In genomic region chr3:5563537-5564277, GRCh38 we compare ENCODE assay signal across 24 cellular contexts.
"Had no signal": no experiment of that assay in that cellular context is flagged by ENCODE, and none has a peak within 500 bp of the region (broad histone marks: within the 10 kb centered on the region; RNA-seq: fewer than 3 reads in every experiment).

No MANE protein-coding gene starts in this region.

- H3K4me2 ChIP-seq: smooth muscle cell had no signal

- H3K4me1 ChIP-seq: esophagus squamous epithelium, gastrocnemius medialis, sigmoid colon, upper lobe of left lung had no signal

- H3K27me3 ChIP-seq: esophagus squamous epithelium, gastrocnemius medialis, sigmoid colon, testis, upper lobe of left lung had no signal

- FAIRE-seq: astrocyte, colon had no signal

- ATAC-seq: activated CD8-positive, alpha-beta T cell treated with anti-CD3 and anti-CD28 coated beads, Interleukin-2, amount 10 ng/mL, durations not matched to agents 7 days and 5 days; gastrocnemius medialis; left ventricle myocardium superior; natural killer cell; stimulated activated memory B cell treated with anti-CD40 and anti-IgM and Interleukin-4, amounts not matched to agents 10 μg/mL and 1 μg/mL and 100 μg/mL, for 72 hours had no signal

- DNase-seq: activated CD4-positive, alpha-beta T cell treated with anti-CD3 and anti-CD28 coated beads, Interleukin-2, amount 10 ng/mL, durations not matched to agents 24 days and 14 days; activated CD4-positive, CD25-positive, alpha-beta regulatory T cell; activated CD8-positive, alpha-beta T cell treated with anti-CD3 and anti-CD28 coated beads, Interleukin-2, amount 10 ng/mL, durations not matched to agents 7 days and 5 days; activated naive CD4-positive, alpha-beta T cell; activated naive CD8-positive, alpha-beta T cell treated with anti-CD3 and anti-CD28 coated beads for 36 hours; activated T-cell treated with anti-CD3 and anti-CD28 coated beads, Interleukin-2, amount 50 U/mL, for 1 hour; effector memory CD4-positive, alpha-beta T cell; esophagus squamous epithelium; gastrocnemius medialis; hippocampal formation; left ventricle myocardium superior; mammary epithelial cell; midbrain; natural killer cell; retina; sigmoid colon; stimulated activated CD4-positive, alpha-beta T cell treated with anti-CD3 and anti-CD28 coated beads, Interleukin-15, amount 100 ng/mL, for 24 hours; T1000; testis had no signal

- H3K27ac ChIP-seq: esophagus squamous epithelium, gastrocnemius medialis, sigmoid colon, testis, upper lobe of left lung had no signal

- H3K4me3 ChIP-seq: esophagus squamous epithelium, gastrocnemius medialis, sigmoid colon, smooth muscle cell, testis, upper lobe of left lung had no signal

- H3K36me3 ChIP-seq: esophagus squamous epithelium, gastrocnemius medialis, sigmoid colon, upper lobe of left lung had no signal

- H3K9me3 ChIP-seq: esophagus squamous epithelium, gastrocnemius medialis, sigmoid colon, testis, upper lobe of left lung had no signal
